In the genomic region with DNA sequence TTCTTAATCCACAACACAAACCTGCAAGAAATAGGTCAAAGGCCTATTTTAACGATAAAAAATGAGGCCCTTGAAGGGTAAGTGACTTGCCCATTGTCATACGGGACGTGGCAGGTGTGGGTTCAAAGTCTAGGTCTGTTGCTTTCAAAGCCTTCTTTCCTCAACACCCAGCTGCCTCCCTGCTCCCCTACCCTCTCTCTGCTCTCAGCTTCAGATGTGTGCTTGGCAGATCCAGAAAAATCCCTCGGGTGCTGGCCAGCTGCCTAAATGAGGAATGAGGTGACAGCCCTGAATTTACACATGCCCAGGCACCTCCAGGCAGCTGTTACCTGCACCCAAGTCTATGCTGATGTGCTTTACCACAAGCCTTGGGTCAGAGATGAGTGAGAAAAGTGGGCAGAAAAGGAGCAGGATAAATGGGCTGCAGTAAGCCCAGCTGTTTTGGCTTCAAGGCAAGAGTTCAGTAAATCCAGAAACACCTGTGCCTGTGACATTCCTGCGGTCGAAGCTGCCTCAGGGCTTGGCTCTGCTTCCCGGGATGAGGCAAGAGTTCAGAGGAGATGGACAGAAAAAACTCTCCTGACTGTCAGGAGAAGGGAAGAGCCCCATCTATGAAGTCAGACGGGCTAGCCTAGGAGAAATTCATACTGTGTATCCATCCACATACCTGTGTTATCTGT, we compare ENCODE assay signal across 1 cellular context.
TF ChIP-seq lines count a peak whose summit lies in the region.

No MANE protein-coding gene starts in this region.

TF ChIP-seq in HepG2, 621 proteins besides CTCF, POLR2A, EP300 and RAD21 (continued from another document):
- TF ChIP-seq, protein P1, sequence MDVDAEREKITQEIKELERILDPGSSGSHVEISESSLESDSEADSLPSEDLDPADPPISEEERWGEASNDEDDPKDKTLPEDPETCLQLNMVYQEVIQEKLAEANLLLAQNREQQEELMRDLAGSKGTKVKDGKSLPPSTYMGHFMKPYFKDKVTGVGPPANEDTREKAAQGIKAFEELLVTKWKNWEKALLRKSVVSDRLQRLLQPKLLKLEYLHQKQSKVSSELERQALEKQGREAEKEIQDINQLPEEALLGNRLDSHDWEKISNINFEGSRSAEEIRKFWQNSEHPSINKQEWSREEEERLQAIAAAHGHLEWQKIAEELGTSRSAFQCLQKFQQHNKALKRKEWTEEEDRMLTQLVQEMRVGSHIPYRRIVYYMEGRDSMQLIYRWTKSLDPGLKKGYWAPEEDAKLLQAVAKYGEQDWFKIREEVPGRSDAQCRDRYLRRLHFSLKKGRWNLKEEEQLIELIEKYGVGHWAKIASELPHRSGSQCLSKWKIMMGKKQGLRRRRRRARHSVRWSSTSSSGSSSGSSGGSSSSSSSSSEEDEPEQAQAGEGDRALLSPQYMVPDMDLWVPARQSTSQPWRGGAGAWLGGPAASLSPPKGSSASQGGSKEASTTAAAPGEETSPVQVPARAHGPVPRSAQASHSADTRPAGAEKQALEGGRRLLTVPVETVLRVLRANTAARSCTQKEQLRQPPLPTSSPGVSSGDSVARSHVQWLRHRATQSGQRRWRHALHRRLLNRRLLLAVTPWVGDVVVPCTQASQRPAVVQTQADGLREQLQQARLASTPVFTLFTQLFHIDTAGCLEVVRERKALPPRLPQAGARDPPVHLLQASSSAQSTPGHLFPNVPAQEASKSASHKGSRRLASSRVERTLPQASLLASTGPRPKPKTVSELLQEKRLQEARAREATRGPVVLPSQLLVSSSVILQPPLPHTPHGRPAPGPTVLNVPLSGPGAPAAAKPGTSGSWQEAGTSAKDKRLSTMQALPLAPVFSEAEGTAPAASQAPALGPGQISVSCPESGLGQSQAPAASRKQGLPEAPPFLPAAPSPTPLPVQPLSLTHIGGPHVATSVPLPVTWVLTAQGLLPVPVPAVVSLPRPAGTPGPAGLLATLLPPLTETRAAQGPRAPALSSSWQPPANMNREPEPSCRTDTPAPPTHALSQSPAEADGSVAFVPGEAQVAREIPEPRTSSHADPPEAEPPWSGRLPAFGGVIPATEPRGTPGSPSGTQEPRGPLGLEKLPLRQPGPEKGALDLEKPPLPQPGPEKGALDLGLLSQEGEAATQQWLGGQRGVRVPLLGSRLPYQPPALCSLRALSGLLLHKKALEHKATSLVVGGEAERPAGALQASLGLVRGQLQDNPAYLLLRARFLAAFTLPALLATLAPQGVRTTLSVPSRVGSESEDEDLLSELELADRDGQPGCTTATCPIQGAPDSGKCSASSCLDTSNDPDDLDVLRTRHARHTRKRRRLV (CRISPR knock-in tag; IDR thresholded peaks at IDR 0.05): no peak
